In genomic region chr9:97813072-97813471, GRCh38 we compare ENCODE assay signal across 39 cellular contexts. TPM values are rescaled to one million over a fixed set of nuclear protein-coding genes. Genes with fewer than 3 reads are reported as not detected.
"Had no signal": no experiment of that assay in that cellular context is flagged by ENCODE, and none has a peak within 500 bp of the region (broad histone marks: within the 10 kb centered on the region; RNA-seq: fewer than 3 reads in every experiment).

No MANE protein-coding gene starts in this region.

- H3K4me3 ChIP-seq: MG63 had no signal

- H3K36me3 ChIP-seq: MG63 had no signal

- DNase-seq: Karpas-422, Kasumi-1, MG63, MM.1S, MV-4-11, NCI-H1048, NCI-H1092, NCI-H1092 treated with DMSO at 0.1 percent for 48 hours, NCI-H1105, NCI-H1105 treated with DMSO at 0.1 percent for 48 hours, NCI-H1417, NCI-H1417 treated with DMSO at 0.1 percent for 48 hours, NCI-H1436, NCI-H1436 treated with DMSO at 0.1 percent for 48 hours, NCI-H146, NCI-H1694, NCI-H1694 treated with DMSO at 0.1 percent for 48 hours, NCI-H187, NCI-H187 treated with DMSO at 0.1 percent for 48 hours, NCI-H1930, NCI-H2029, NCI-H2029 treated with DMSO at 0.1 percent for 48 hours, NCI-H2081, NCI-H2081 treated with DMSO at 0.1 percent for 48 hours, NCI-H2107, NCI-H2171, NCI-H2171 treated with DMSO at 0.1 percent for 48 hours, NCI-H2227 treated with DMSO at 0.1 percent for 48 hours, NCI-H226, NCI-H345, NCI-H446, NCI-H446 treated with DMSO at 0.1 percent for 48 hours, NCI-H510A, NCI-H510A treated with DMSO at 0.1 percent for 48 hours, NCI-H524, NCI-H524 treated with DMSO at 0.1 percent for 48 hours had no signal

- H3K27me3 ChIP-seq: MG63 had no signal

RNA-seq across cellular contexts. Expression of gene FOXE1, which starts 40.0 kb away (rescaled TPM):
- total RNA-seq: LHCN-M2, M059J, MCF 10A had no signal
